ENCODE assay signal across 8 cellular contexts in genomic region chr2:191218292-191218898, GRCh38. TPM values are rescaled to one million over a fixed set of nuclear protein-coding genes. Genes with fewer than 3 reads are reported as not detected.
DNase-seq lines count a peak whose midpoint lies in the region; ATAC-seq, FAIRE-seq and TF ChIP-seq lines count a peak whose summit lies in the region.
"Had no signal": no experiment of that assay in that cellular context is flagged by ENCODE, and none has a peak within 500 bp of the region (broad histone marks: within the 10 kb centered on the region; RNA-seq: fewer than 3 reads in every experiment).

No MANE protein-coding gene starts in this region.

- no peaks in the 10 kb centered on the region for H3K36me3 ChIP-seq in gastroesophageal sphincter
- H3K36me3 ChIP-seq in pancreas, result no peaks in the 10 kb centered on the region

- H3K4me3 Mint-ChIP-seq in activated CD8-positive, alpha-beta T cell treated with anti-CD3 and anti-CD28 coated beads for 36 hours, result no peak overlapping the region
- H3K4me3 Mint-ChIP-seq: dendritic cell treated with granulocyte-macrophage colony-stimulating factor and Interleukin-4, amounts not matched to agents 40 ng/mL and 50 ng/mL, for 4 days had no signal

- H3K27ac ChIP-seq in gastroesophageal sphincter (no peak overlapping the region), pancreas (peak overlapping the region in 2 of 4 donors; percentile 65 to 71)

- no peak for TF ChIP-seq EP300 in gastroesophageal sphincter (IDR thresholded peaks at IDR 0.05)

- ATAC-seq in HG02642 (IDR thresholded peaks at IDR 0.05; ENCODE audit: poor library complexity, unreplicated experiment), result peak; percentile 44
- ATAC-seq in activated CD8-positive, alpha-beta T cell treated with anti-CD3 and anti-CD28 coated beads for 36 hours, result peak; percentile 90
- peak; percentile 34 for ATAC-seq in gastroesophageal sphincter
- ATAC-seq in pancreas, result peak; percentile 71 to 83 (median 78)
- no peak for ATAC-seq in HG02763 (IDR thresholded peaks at IDR 0.05; ENCODE audit: unreplicated experiment)

- DNase-seq in NCI-H2227 (lab: John Stamatoyannopoulos, UW; ENCODE audit: unreplicated experiment) (peak; percentile 87), pancreas (peak in 3 of 6 donors; percentile 11 to 56 (median 36))
- DNase-seq in activated CD8-positive, alpha-beta T cell treated with anti-CD3 and anti-CD28 coated beads for 36 hours, result peak; percentile 85

- FAIRE-seq in pancreas (lab: Jason Lieb, UNC), result no peak

- TF ChIP-seq CTCF in GM12875 (IDR thresholded peaks at IDR 0.05; ENCODE audit: borderline replicate concordance, insufficient read depth, low read depth, low read length), result peak; percentile 72
- peak; percentile 74 for TF ChIP-seq CTCF in activated CD8-positive, alpha-beta T cell treated with anti-CD3 and anti-CD28 coated beads for 36 hours (IDR thresholded peaks at IDR 0.05)
- peak; percentile 27 to 64 (median 30) for TF ChIP-seq CTCF in gastroesophageal sphincter (IDR thresholded peaks at IDR 0.05)
- TF ChIP-seq CTCF in pancreas (IDR thresholded peaks at IDR 0.05), result peak; percentile 24 to 43 (median 32)

- H3K4me3 ChIP-seq in GM12875 (ENCODE audit: low read depth, low read length) (no peak overlapping the region), gastroesophageal sphincter (no peak overlapping the region), pancreas (no peak overlapping the region)

- WGBS in gastroesophageal sphincter (ENCODE audit: low coverage in 1 of 2), 2 donors, result 33 to 100% methylated on average over 1 to 5 of the region's 5 CpGs
- 45 to 52% methylated on average over 5 of the region's 5 CpGs for WGBS in pancreas, 2 donors

- H3K4me1 ChIP-seq in gastroesophageal sphincter, result peaks cover 0 to 4% (median 0%) of the 10 kb centered on the region in 3 donors
- peaks cover 0 to 11% (median 0%) of the 10 kb centered on the region in 3 donors for H3K4me1 ChIP-seq in pancreas

- H3K27me3 ChIP-seq in gastroesophageal sphincter (no peaks in the 10 kb centered on the region), pancreas (no peaks in the 10 kb centered on the region)

- peaks cover 29% of the 10 kb centered on the region for H3K4me1 Mint-ChIP-seq in activated CD8-positive, alpha-beta T cell treated with anti-CD3 and anti-CD28 coated beads for 36 hours (ENCODE audit: low read depth)

- no peaks in the 10 kb centered on the region for H3K27me3 Mint-ChIP-seq in activated CD8-positive, alpha-beta T cell treated with anti-CD3 and anti-CD28 coated beads for 36 hours
- H3K27me3 Mint-ChIP-seq: dendritic cell treated with granulocyte-macrophage colony-stimulating factor and Interleukin-4, amounts not matched to agents 40 ng/mL and 50 ng/mL, for 4 days had no signal

- CTCF ChIA-PET in activated CD8-positive, alpha-beta T cell treated with anti-CD3 and anti-CD28 coated beads for 36 hours (lab: Charles Lee), result interaction anchor here (0.5 to 7.2 kb wide), 49 partner anchors 9 to 519 kb away, joined by 3 to 58 read pairs (median 4); partner anchors contain the start of gene STAT1

- H3K27ac Mint-ChIP-seq in activated CD8-positive, alpha-beta T cell treated with anti-CD3 and anti-CD28 coated beads for 36 hours, result no peak overlapping the region
- H3K27ac Mint-ChIP-seq: dendritic cell treated with granulocyte-macrophage colony-stimulating factor and Interleukin-4, amounts not matched to agents 40 ng/mL and 50 ng/mL, for 4 days had no signal

- intact Hi-C loops in activated CD8-positive, alpha-beta T cell treated with anti-CD3 and anti-CD28 coated beads for 36 hours (cut with micrococcal nuclease), result loop anchor here (5.0 kb wide), 1 partner anchor 299 kb away; no protein-coding TSS in a partner anchor
- intact Hi-C loops in pancreas (cut with DNase I), result no loop called here

- no peak for TF ChIP-seq POLR2A in gastroesophageal sphincter (IDR thresholded peaks at IDR 0.05)

- POLR2A ChIA-PET in activated CD8-positive, alpha-beta T cell treated with anti-CD3 and anti-CD28 coated beads for 36 hours (lab: Charles Lee), result interaction anchor here (1.1 to 1.2 kb wide), 2 partner anchors 12 to 24 kb away, joined by 4 to 6 read pairs; no protein-coding TSS in a partner anchor

- H3K9me3 ChIP-seq in gastroesophageal sphincter (no peaks in the 10 kb centered on the region), pancreas (no peaks in the 10 kb centered on the region)

- H3K9me3 Mint-ChIP-seq in activated CD8-positive, alpha-beta T cell treated with anti-CD3 and anti-CD28 coated beads for 36 hours, result peaks cover 6% of the 10 kb centered on the region
- H3K9me3 Mint-ChIP-seq: dendritic cell treated with granulocyte-macrophage colony-stimulating factor and Interleukin-4, amounts not matched to agents 40 ng/mL and 50 ng/mL, for 4 days had no signal

- peaks cover 4% of the 10 kb centered on the region for H3K36me3 Mint-ChIP-seq in activated CD8-positive, alpha-beta T cell treated with anti-CD3 and anti-CD28 coated beads for 36 hours (ENCODE audit: low read depth)

RNA-seq across cellular contexts. Expression of gene MYO1B, which starts 26.8 kb away (rescaled TPM):
- 10 to 100 TPM; 43.2 to 44.8 TPM for total RNA-seq in activated CD8-positive, alpha-beta T cell treated with anti-CD3 and anti-CD28 coated beads for 36 hours
- 10 to 100 TPM; 17.3 to 45.0 (median 21.0) TPM for total RNA-seq in gastroesophageal sphincter
- total RNA-seq in pancreas, result 100 to 1,000 TPM in 1 of 6 donors, 10 to 100 TPM in 5; 54.2 to 102 (median 58.4) TPM
- polyA plus RNA-seq in pancreas, result 10 to 100 TPM; 28.6 to 48.3 TPM
